In genomic region chr2:62505109-62505508, GRCh38 we compare ENCODE assay signal across 8 cellular contexts. TPM values are rescaled to one million over a fixed set of nuclear protein-coding genes. Genes with fewer than 3 reads are reported as not detected.
DNase-seq lines count a peak whose midpoint lies in the region; ATAC-seq and TF ChIP-seq lines count a peak whose summit lies in the region.

No MANE protein-coding gene starts in this region.

- no peak overlapping the region for H3K27ac Mint-ChIP-seq in activated CD4-positive, alpha-beta T cell treated with anti-CD3 and anti-CD28 coated beads for 36 hours
- peak overlapping the region; percentile 63 for H3K27ac Mint-ChIP-seq in WTC11

- H3K9me3 ChIP-seq in suprapubic skin, result no peaks in the 10 kb centered on the region

- peaks cover 10% of the 10 kb centered on the region for H3K36me3 ChIP-seq in suprapubic skin

- H3K4me3 Mint-ChIP-seq in activated CD4-positive, alpha-beta T cell treated with anti-CD3 and anti-CD28 coated beads for 36 hours, result peak overlapping the region; percentile 70
- H3K4me3 Mint-ChIP-seq in WTC11, result peak overlapping the region; percentile 78

- CTCF ChIA-PET in activated CD4-positive, alpha-beta T cell treated with anti-CD3 and anti-CD28 coated beads for 36 hours (lab: Charles Lee), result interaction anchor here (2.0 kb wide), 1 partner anchor 10 kb away, joined by 5 read pairs; no protein-coding TSS in a partner anchor
- CTCF ChIA-PET in WTC11 (lab: Charles Lee), result interaction anchor here (1.3 to 2.0 kb wide), 3 partner anchors 37 to 48 kb away, joined by 3 to 13 read pairs (median 4); no protein-coding TSS in a partner anchor

- H3K9me3 Mint-ChIP-seq in activated CD4-positive, alpha-beta T cell treated with anti-CD3 and anti-CD28 coated beads for 36 hours (ENCODE audit: low read depth), result no peaks in the 10 kb centered on the region
- H3K9me3 Mint-ChIP-seq in WTC11, result no peaks in the 10 kb centered on the region

- intact Hi-C loops in activated CD4-positive, alpha-beta T cell treated with anti-CD3 and anti-CD28 coated beads for 36 hours (cut with DNase I, micrococcal nuclease), result loop anchor here in 1 of 2 experiments (2.0 kb wide), 1 partner anchor 200 kb away; the partner anchor contains the start of gene EHBP1
- intact Hi-C loops in left colon (cut with DNase I, micrococcal nuclease), result no loop called here

- H3K36me3 Mint-ChIP-seq in activated CD4-positive, alpha-beta T cell treated with anti-CD3 and anti-CD28 coated beads for 36 hours (ENCODE audit: low read depth), result no peaks in the 10 kb centered on the region
- H3K36me3 Mint-ChIP-seq in WTC11, result no peaks in the 10 kb centered on the region

- no peak for TF ChIP-seq EP300 in suprapubic skin (IDR thresholded peaks at IDR 0.05)

- no peaks in the 10 kb centered on the region for H3K27me3 ChIP-seq in suprapubic skin

- peaks cover 8% of the 10 kb centered on the region for H3K4me1 Mint-ChIP-seq in activated CD4-positive, alpha-beta T cell treated with anti-CD3 and anti-CD28 coated beads for 36 hours
- peaks cover 10% of the 10 kb centered on the region for H3K4me1 Mint-ChIP-seq in WTC11

- peaks cover 15% of the 10 kb centered on the region for H3K4me1 ChIP-seq in suprapubic skin

- H3K27me3 Mint-ChIP-seq in activated CD4-positive, alpha-beta T cell treated with anti-CD3 and anti-CD28 coated beads for 36 hours, result peaks cover 19% of the 10 kb centered on the region
- H3K27me3 Mint-ChIP-seq in WTC11 (ENCODE audit: low read depth), result no peaks in the 10 kb centered on the region

- no peak for DNase-seq in activated CD4-positive, alpha-beta T cell treated with anti-CD3 and anti-CD28 coated beads for 36 hours
- DNase-seq in activated CD4-positive, alpha-beta T cell treated with anti-CD3 and anti-CD28 coated beads for 48 hours, result no peak
- DNase-seq in WTC11 (ENCODE audit: low spot score) (no peak), inferior parietal cortex (ENCODE audit: extremely low spot score) (peak; percentile 53), suprapubic skin (ENCODE audit: low spot score in 2 of 2) (no peak), left colon (no peak)

- WGBS in suprapubic skin, result 14% methylated on average over 4 of the region's 4 CpGs

- TF ChIP-seq POLR2A in suprapubic skin (IDR thresholded peaks at IDR 0.05), result no peak

- ATAC-seq in activated CD4-positive, alpha-beta T cell treated with anti-CD3 and anti-CD28 coated beads for 36 hours, result no peak
- ATAC-seq in WTC11 (no peak), GM18520 (IDR thresholded peaks at IDR 0.05; ENCODE audit: unreplicated experiment) (no peak), left colon (no peak), HG03378 (IDR thresholded peaks at IDR 0.05; ENCODE audit: unreplicated experiment) (no peak)

- TF ChIP-seq CTCF in WTC11 (IDR thresholded peaks at IDR 0.05) (no peak), suprapubic skin (IDR thresholded peaks at IDR 0.05) (no peak)

- peak overlapping the region; percentile 58 for H3K4me3 ChIP-seq in suprapubic skin

- POLR2A ChIA-PET in activated CD4-positive, alpha-beta T cell treated with anti-CD3 and anti-CD28 coated beads for 36 hours (lab: Charles Lee), result interaction anchor here (0.5 kb wide), 1 partner anchor 13 kb away, joined by 3 read pairs; no protein-coding TSS in a partner anchor
- POLR2A ChIA-PET in WTC11 (lab: Charles Lee), result interaction anchor here (1.2 to 1.3 kb wide), 3 partner anchors 30 to 39 kb away, joined by 3 to 5 read pairs (median 5); no protein-coding TSS in a partner anchor

- peak overlapping the region; percentile 92 for H3K27ac ChIP-seq in suprapubic skin

TF ChIP-seq in WTC11, 78 proteins besides CTCF, POLR2A, EP300 and RAD21 (continues in another document):
- no peak for TF ChIP-seq PRRX2 (CRISPR knock-in tag; IDR thresholded peaks at IDR 0.05)
- TF ChIP-seq ZMAT4 (CRISPR knock-in tag; IDR thresholded peaks at IDR 0.05), result no peak
- TF ChIP-seq TP53 (CRISPR knock-in tag; IDR thresholded peaks at IDR 0.05), result no peak
- no peak for TF ChIP-seq ZNF512 (CRISPR knock-in tag; IDR thresholded peaks at IDR 0.05; ENCODE audit: borderline replicate concordance)
- no peak for TF ChIP-seq ZNF425 (CRISPR knock-in tag; conservative IDR thresholded peaks at IDR 0.05)
- no peak for TF ChIP-seq PRDM15 (CRISPR knock-in tag; IDR thresholded peaks at IDR 0.05)
- no peak for TF ChIP-seq MYBL2 (CRISPR knock-in tag; IDR thresholded peaks at IDR 0.05)
- TF ChIP-seq SMAD3 (CRISPR knock-in tag; IDR thresholded peaks at IDR 0.05; ENCODE audit: borderline replicate concordance), result no peak
- TF ChIP-seq ZNF232 (CRISPR knock-in tag; IDR thresholded peaks at IDR 0.05), result no peak
- TF ChIP-seq TCF7 (CRISPR knock-in tag; IDR thresholded peaks at IDR 0.05; ENCODE audit: low read depth), result no peak

RNA-seq across cellular contexts. Expression of gene TMEM17, which starts 0.9 kb away (rescaled TPM):
- total RNA-seq in activated CD4-positive, alpha-beta T cell treated with anti-CD3 and anti-CD28 coated beads for 36 hours, result under 1 TPM; 0.18 to 0.25 TPM
- total RNA-seq in WTC11 (2021) (0.66 to 1.2 TPM (median 1.1 TPM) in 3 replicates), suprapubic skin (1 to 10 TPM; 1.1 to 6.1 (median 2.0) TPM), left colon (under 1 TPM; 0.46 to 0.84 TPM)
